Comparison of ENCODE assay signal across 8 cellular contexts in the genomic region with DNA sequence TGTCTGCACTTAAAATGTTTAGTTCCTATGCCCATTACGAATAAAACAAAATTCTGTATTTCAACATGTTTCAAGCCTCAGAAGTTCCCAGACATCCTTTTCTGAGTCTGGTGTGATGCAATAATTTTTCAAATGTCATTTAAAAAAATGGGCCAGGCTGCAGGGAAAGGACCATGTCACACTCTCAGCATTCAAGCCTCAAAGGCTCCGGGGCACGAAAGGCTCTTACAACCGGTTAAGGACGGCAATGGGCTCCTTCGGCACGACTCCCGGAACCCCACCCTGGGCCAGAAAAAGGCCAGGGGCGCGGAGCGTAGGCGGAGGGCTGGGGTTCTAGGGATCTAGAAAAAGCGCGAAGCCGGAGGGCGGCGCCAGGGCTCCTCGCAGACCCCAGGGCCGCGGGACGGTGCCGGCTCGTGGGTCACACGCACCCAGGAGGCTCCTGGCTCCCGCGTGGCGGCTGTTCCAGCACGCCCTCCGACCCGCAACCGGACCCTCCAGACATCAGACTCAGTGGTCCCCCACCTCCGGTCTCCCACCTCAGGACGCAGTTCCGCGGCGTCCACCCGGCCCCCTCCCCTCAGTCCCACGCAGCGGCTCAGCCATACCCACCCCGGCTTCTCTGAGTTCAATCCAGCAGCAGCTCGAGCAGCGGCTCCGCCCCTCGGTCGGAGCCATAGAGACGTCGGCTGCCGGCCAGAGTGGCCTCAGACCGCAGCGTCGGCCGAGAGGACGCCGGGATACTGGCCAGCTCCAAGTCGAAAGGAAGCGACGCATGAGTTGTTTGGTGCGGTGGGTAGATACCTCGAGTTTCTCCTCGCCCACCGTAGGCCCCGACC. TPM values are rescaled to one million over a fixed set of nuclear protein-coding genes. Genes with fewer than 3 reads are reported as not detected.
DNase-seq lines count a peak whose midpoint lies in the region; ATAC-seq, FAIRE-seq and TF ChIP-seq lines count a peak whose summit lies in the region.

Gene TMEM267 (minus strand): TSS at position 656 of the 839 bp plus-strand sequence. CDS start 29,896 bp downstream, outside the sequence.

- peaks cover 11% of the 10 kb centered on the region; the same call in 1 of the 2 replicates for H3K79me2 ChIP-seq in OCI-LY1 (ENCODE audit: insufficient read depth, low read length)

- peak within 1 kb of the TSS; percentile 89 for H3K4me3 ChIP-seq in HUES48 (ENCODE audit: low read depth, low read length)
- peak within 1 kb of the TSS; percentile 75 for H3K4me3 ChIP-seq in OCI-LY1 (ENCODE audit: low read depth, low read length, poor library complexity, severe bottlenecking)

- H3K27ac ChIP-seq in HUES48 (ENCODE audit: low read depth, low read length) (peak within 1 kb of the TSS; percentile 95), OCI-LY1 (ENCODE audit: low read depth, low read length, poor library complexity, severe bottlenecking) (peak within 1 kb of the TSS; percentile 92)

- peaks cover 7% of the 10 kb centered on the region for H3K36me3 ChIP-seq in HUES48 (ENCODE audit: control insufficient read depth, insufficient read depth, low read length)
- H3K36me3 ChIP-seq in OCI-LY1 (ENCODE audit: insufficient read depth, low read length) = peaks cover 8% of the 10 kb centered on the region; the same call in 1 of the 2 replicates

- H3K9me2 ChIP-seq in OCI-LY1 (ENCODE audit: low read depth, low read length) = no peaks in the 10 kb centered on the region

- in situ Hi-C loops in Caki2 (cut with HindIII; ENCODE audit: low pct_unique_long_range_greater_than_20kb, low sequenced_read_pairs) = no loop called here

- H4K20me1 ChIP-seq in OCI-LY1 (ENCODE audit: insufficient read depth, low read length) = no peaks in the 10 kb centered on the region

- peaks cover under 1% of the 10 kb centered on the region; the same call in 1 of the 2 replicates for H3F3A ChIP-seq in OCI-LY1 (ENCODE audit: insufficient read depth, low read length)

- DNase-seq in Caki2 (ENCODE audit: low read depth) = peak; percentile 89
- peak; percentile 85 for DNase-seq in activated CD8-positive, alpha-beta memory T cell treated with anti-CD3 and anti-CD28 coated beads, Interleukin-2, amount 50 U/mL, for 4 hours
- peak; percentile 98 for DNase-seq in midbrain (lab: John Stamatoyannopoulos, UW)
- DNase-seq in stimulated activated CD8-positive, alpha-beta memory T cell treated with anti-CD3 and anti-CD28 coated beads, Interleukin-2, amount 100 ng/mL, for 1 hour (ENCODE audit: low read depth in 2 of 2) = peak; percentile 66 to 76

- H3K27me3 ChIP-seq in HUES48 (ENCODE audit: control insufficient read depth, insufficient read depth, low read length) (no peaks in the 10 kb centered on the region), OCI-LY1 (ENCODE audit: insufficient read depth, low read length) (no peaks in the 10 kb centered on the region)

- TF ChIP-seq CTCF in OCI-LY1 (IDR thresholded peaks at IDR 0.05; ENCODE audit: low read length) = no peak

- H3K4me2 ChIP-seq in OCI-LY1 (ENCODE audit: low read length) = peak within 1 kb of the TSS; percentile 78

- H3K9me3 ChIP-seq in HUES48 (ENCODE audit: control insufficient read depth, insufficient read depth, low read length) (no peaks in the 10 kb centered on the region), OCI-LY1 (ENCODE audit: low read length) (no peaks in the 10 kb centered on the region)

- peak within 1 kb of the TSS; percentile 86 for H3K9ac ChIP-seq in HUES48 (ENCODE audit: low read depth, low read length)
- H3K9ac ChIP-seq in OCI-LY1 (ENCODE audit: low read length) = peak within 1 kb of the TSS; percentile 85

- FAIRE-seq in endometrium (lab: Jason Lieb, UNC) = peak; percentile 89

- H3K4me1 ChIP-seq in HUES48 (ENCODE audit: control insufficient read depth, insufficient read depth, low read length) = peaks cover 11% of the 10 kb centered on the region
- peaks cover 27% of the 10 kb centered on the region for H3K4me1 ChIP-seq in OCI-LY1 (ENCODE audit: insufficient read depth, low read length, severe bottlenecking)

- H2AFZ ChIP-seq in OCI-LY1 (ENCODE audit: low read length) = peak within 1 kb of the TSS; percentile 13; the same call in 1 of the 2 replicates

- peak; percentile 92 for ATAC-seq in GM21390 (IDR thresholded peaks at IDR 0.05; ENCODE audit: unreplicated experiment)

RNA-seq across cellular contexts. Expression of gene TMEM267, which starts in this region (rescaled TPM):
- 16.3 and 23.1 TPM in 2 replicates for total RNA-seq in Caki2 (2014; rRNA removed; shearing (Covaris generic); ENCODE audit: low replicate concordance)

Comparison
In these comparisons a context has a peak if more than half of its experiments do, and no peak if none do; other contexts are left out.
1. Peak in every context shown above with its lines: DNase-seq, ATAC-seq, H3K4me3 ChIP-seq and H3K27ac ChIP-seq.